24 cellular contexts compared by ENCODE assay signal in genomic region chr12:121953293-121953692, GRCh38. TPM values are rescaled to one million over a fixed set of nuclear protein-coding genes. Genes with fewer than 3 reads are reported as not detected.
DNase-seq lines count a peak whose midpoint lies in the region; ATAC-seq, FAIRE-seq and TF ChIP-seq lines count a peak whose summit lies in the region.
"Had no signal": no experiment of that assay in that cellular context is flagged by ENCODE, and none has a peak within 500 bp of the region (broad histone marks: within the 10 kb centered on the region; RNA-seq: fewer than 3 reads in every experiment).

No MANE protein-coding gene starts in this region.

- in situ Hi-C loops in HepG2 (cut with HindIII; ENCODE audit: extremely low pct_ligation_motif_present, low pct_unique_long_range_greater_than_20kb) = no loop called here

- no peaks in the 10 kb centered on the region for H4K20me1 ChIP-seq in HepG2 (ENCODE audit: insufficient read depth, low read length)
- no peaks in the 10 kb centered on the region for H4K20me1 ChIP-seq in osteoblast (ENCODE audit: insufficient read depth, low read length)
- H4K20me1 ChIP-seq: BLaER1 had no signal

- H3K27ac Mint-ChIP-seq in progenitor cell of endocrine pancreas = peak overlapping the region; percentile 35
- H3K27ac Mint-ChIP-seq: B cell; CD4-positive, CD25-positive, alpha-beta regulatory T cell; CD8-positive, alpha-beta memory T cell; GM23338; H9; HFFc6 had no signal

- no TSS peak for BruUV-seq in HepG2 (replicated peaks; lab: Mats Ljungman, UMichigan)

- no peak for TF ChIP-seq POLR2A in HepG2 (IDR thresholded peaks at IDR 0.05; ENCODE audit: insufficient read depth in 1 of 2, low read depth in 2 of 2, low read length in 2 of 2)
- TF ChIP-seq POLR2A in right lobe of liver (IDR thresholded peaks at IDR 0.05) = no peak

- H2AFZ ChIP-seq in HepG2 (ENCODE audit: low read length) = no peak overlapping the region
- no peak overlapping the region for H2AFZ ChIP-seq in osteoblast (ENCODE audit: low read length)
- H2AFZ ChIP-seq: GM23338 had no signal

- peaks cover 3% of the 10 kb centered on the region for H3K36me3 Mint-ChIP-seq in progenitor cell of endocrine pancreas (ENCODE audit: insufficient read depth)
- H3K36me3 Mint-ChIP-seq: CD4-positive, CD25-positive, alpha-beta regulatory T cell; CD8-positive, alpha-beta memory T cell had no signal

- H3K4me3 ChIP-seq in HepG2 (replicated peaks in 1 of 3; ENCODE audit: insufficient read depth in 1 of 3, low read depth in 2 of 3, low read length in 3 of 3) (no peak overlapping the region), right lobe of liver (no peak overlapping the region), osteoblast (ENCODE audit: insufficient read depth, low read length) (no peak overlapping the region)
- H3K4me3 ChIP-seq: BLaER1, GM12878, GM23338 had no signal

- CTCF ChIA-PET in HepG2 (lab: Yijun Ruan, JAX; ENCODE audit: low intra/inter-chr PET ratio, low total read pairs) = no interaction called here

- DNase-seq in HepG2 (ENCODE audit: low spot score) (no peak), right lobe of liver (no peak), epithelial cell of prostate (ENCODE audit: low read depth, low spot score) (no peak), progenitor cell of endocrine pancreas (ENCODE audit: low spot score, unreplicated experiment) (no peak), inferior parietal cortex (ENCODE audit: extremely low spot score) (no peak), osteoblast (ENCODE audit: insufficient read length, low spot score, missing footprints) (no peak)
- DNase-seq: CD4-positive, CD25-positive, alpha-beta regulatory T cell; CD8-positive, alpha-beta memory T cell; DMS 273 treated with DMSO at 0.1 percent for 48 hours; DMS79; EL; GDM1; H9; HFFc6 had no signal

- no peak for TF ChIP-seq EP300 in HepG2 (IDR thresholded peaks at IDR 0.05; ENCODE audit: low read depth in 2 of 2, low read length in 2 of 2)
- no peak for TF ChIP-seq EP300 in HepG2 (CRISPR knock-in tag; IDR thresholded peaks at IDR 0.05; ENCODE audit: borderline replicate concordance)

- H3K79me2 ChIP-seq in HepG2 (ENCODE audit: insufficient read depth, low read length) (no peaks in the 10 kb centered on the region), osteoblast (ENCODE audit: insufficient read depth, low read length) (no peaks in the 10 kb centered on the region)

- no peak for TF ChIP-seq CTCF in HepG2 (CRISPR knock-in tag; IDR thresholded peaks at IDR 0.05)
- TF ChIP-seq CTCF in right lobe of liver (IDR thresholded peaks at IDR 0.05) = no peak
- no peak for TF ChIP-seq CTCF in progenitor cell of endocrine pancreas (IDR thresholded peaks at IDR 0.05; ENCODE audit: unreplicated experiment)
- TF ChIP-seq CTCF in osteoblast (IDR thresholded peaks at IDR 0.05; ENCODE audit: extremely low read depth, low read depth, low read length) = no peak

- H3K27me3 Mint-ChIP-seq in progenitor cell of endocrine pancreas = peaks cover 22% of the 10 kb centered on the region
- H3K27me3 Mint-ChIP-seq: B cell had no signal

- no peak overlapping the region for H3K27ac ChIP-seq in HepG2 (ENCODE audit: extremely low read length, insufficient read depth, low read length)
- no peak overlapping the region for H3K27ac ChIP-seq in right lobe of liver
- peak overlapping the region; percentile 2 for H3K27ac ChIP-seq in epithelial cell of prostate
- H3K27ac ChIP-seq in osteoblast (ENCODE audit: low read depth, low read length) = no peak overlapping the region
- H3K27ac ChIP-seq: 22Rv1, BLaER1, C4-2B had no signal

- POLR2A ChIA-PET in HepG2 (lab: Yijun Ruan, JAX) = no interaction called here

- H3K36me3 ChIP-seq in HepG2 (replicated peaks in 1 of 2; ENCODE audit: control insufficient read depth in 1 of 2, insufficient read depth in 2 of 2, low read length in 2 of 2) (no peaks in the 10 kb centered on the region), right lobe of liver (no peaks in the 10 kb centered on the region), osteoblast (ENCODE audit: insufficient read depth, low read length) (peaks cover 6% of the 10 kb centered on the region)
- H3K36me3 ChIP-seq: BLaER1 had no signal

- peaks cover 16% of the 10 kb centered on the region for H3K4me1 ChIP-seq in HepG2 (ENCODE audit: insufficient read depth, low read length)
- no peaks in the 10 kb centered on the region for H3K4me1 ChIP-seq in right lobe of liver
- peaks cover 10% of the 10 kb centered on the region for H3K4me1 ChIP-seq in osteoblast (ENCODE audit: insufficient read depth, low read length)

- 58% methylated on average over 4 of the region's 4 CpGs for WGBS in HepG2 (ENCODE audit: low lambda C conversion rate)
- WGBS in right lobe of liver (ENCODE audit: insufficient coverage, low coverage, low lambda C conversion rate, missing lambda C conversion rate) = 71% methylated on average over 4 of the region's 4 CpGs

- no peak overlapping the region for H3K9ac ChIP-seq in HepG2 (ENCODE audit: insufficient read depth, low read depth, low read length)
- H3K9ac ChIP-seq: BLaER1 had no signal

- no peaks in the 10 kb centered on the region for H3K9me3 ChIP-seq in HepG2 (ENCODE audit: low read length)
- no peaks in the 10 kb centered on the region for H3K9me3 ChIP-seq in right lobe of liver
- no peaks in the 10 kb centered on the region for H3K9me3 ChIP-seq in osteoblast (ENCODE audit: low read depth, low read length)
- H3K9me3 ChIP-seq: BLaER1 had no signal

- TF ChIP-seq RAD21 in HepG2 (CRISPR knock-in tag; IDR thresholded peaks at IDR 0.05) = no peak

- H3K9me3 Mint-ChIP-seq in progenitor cell of endocrine pancreas (ENCODE audit: low read depth) = peaks cover 2% of the 10 kb centered on the region
- H3K9me3 Mint-ChIP-seq: CD4-positive, CD25-positive, alpha-beta regulatory T cell; CD8-positive, alpha-beta memory T cell; GM23338; HFFc6 had no signal

- ATAC-seq in HepG2 (no peak), right lobe of liver (no peak)
- ATAC-seq: GM12878, GM23338, HCT116 had no signal

- intact Hi-C loops in HepG2 (cut with micrococcal nuclease; ENCODE audit: unreplicated experiment) (loop anchor here (10.0 kb wide), 1 partner anchor 172 kb away; no protein-coding TSS in a partner anchor), right lobe of liver (cut with DNase I) (no loop called here)

- H3K4me1 Mint-ChIP-seq in progenitor cell of endocrine pancreas (ENCODE audit: low read depth) = peaks cover 11% of the 10 kb centered on the region
- H3K4me1 Mint-ChIP-seq: CD4-positive, CD25-positive, alpha-beta regulatory T cell; CD8-positive, alpha-beta memory T cell had no signal

- H3K4me2 ChIP-seq in HepG2 (ENCODE audit: low read depth, low read length) (no peak overlapping the region), osteoblast (ENCODE audit: insufficient read depth, low read length) (no peak overlapping the region)
- H3K4me2 ChIP-seq: BLaER1, GM23338 had no signal

- H3K27me3 ChIP-seq in HepG2 (ENCODE audit: control insufficient read depth in 1 of 2, insufficient read depth in 2 of 2, low read length in 2 of 2) = no peaks in the 10 kb centered on the region
- no peaks in the 10 kb centered on the region for H3K27me3 ChIP-seq in right lobe of liver
- no peaks in the 10 kb centered on the region for H3K27me3 ChIP-seq in osteoblast (ENCODE audit: insufficient read depth, low read length)
- H3K27me3 ChIP-seq: BLaER1 had no signal

- no peak for FAIRE-seq in HepG2 (lab: Jason Lieb, UNC)
- FAIRE-seq: A204.1, D721Med, GM12878, GM19239 had no signal

- no peak overlapping the region for H3K4me3 Mint-ChIP-seq in progenitor cell of endocrine pancreas (ENCODE audit: low read depth)
- H3K4me3 Mint-ChIP-seq: B cell; CD4-positive, CD25-positive, alpha-beta regulatory T cell; CD8-positive, alpha-beta memory T cell; GM23338; H9; HFFc6 had no signal

TF ChIP-seq in HepG2, 621 proteins besides CTCF, POLR2A, EP300 and RAD21:
- TF ChIP-seq KAT2B (IDR thresholded peaks at IDR 0.05; ENCODE audit: borderline replicate concordance, low read depth, low read length) (peak; percentile 68; the same call in 1 of the 2 replicates), ZMAT5 (CRISPR knock-in tag; IDR thresholded peaks at IDR 0.05; ENCODE audit: borderline replicate concordance, low read depth) (no peak)

RNA-seq across cellular contexts. Expression of gene CFAP251, which starts 34.9 kb away (rescaled TPM):
- total RNA-seq in HepG2 (2016; rRNA removed; fragmentation: Illumina TruSeq; extraction: Trizol) (0.07 and 0.42 TPM in 2 replicates), right lobe of liver (1 to 10 TPM; 1.0 to 6.2 (median 2.4) TPM), progenitor cell of endocrine pancreas (8.9 and 9.3 TPM in 2 replicates), osteoblast (4.3 and 7.4 TPM in 2 replicates)
- total RNA-seq in HepG2 (2016; cell fraction: cytosol; rRNA removed; fragmentation: Illumina TruSeq; extraction: Trizol; ENCODE audit: low read depth) = 0.51 and 0.97 TPM in 2 replicates
- total RNA-seq in HepG2 (2016; cell fraction: insoluble cytoplasmic fraction; rRNA removed; fragmentation: Illumina TruSeq; extraction: Trizol) = 0.42 and 0.54 TPM in 2 replicates
- total RNA-seq in HepG2 (2016; cell fraction: membrane; rRNA removed; fragmentation: Illumina TruSeq; extraction: Trizol) = 0.53 and 0.72 TPM in 2 replicates
- 0.75 and 1.1 TPM in 2 replicates for total RNA-seq in HepG2 (2016; cell fraction: nucleus; rRNA removed; fragmentation: Illumina TruSeq; extraction: Trizol)
- 0.30 and 0.47 TPM in 2 replicates for polyA plus RNA-seq in HepG2 (2011; rRNA removed)
- 0.11 and 0.17 TPM in 2 replicates for polyA plus RNA-seq in HepG2 (2011; cell fraction: cytosol; rRNA removed)
- polyA plus RNA-seq in HepG2 (2011; cell fraction: nucleus; rRNA removed) = 0.72 and 1.5 TPM in 2 replicates
- polyA plus RNA-seq in HepG2 (2012) = 0.35 and 0.41 TPM in 2 replicates
- polyA plus RNA-seq in HepG2 (2016; cell fraction: cytosol; fragmentation: Illumina TruSeq; extraction: Trizol; ENCODE audit: low read depth) = 0.07 and 0.12 TPM in 2 replicates
- 0.17 and 0.42 TPM in 2 replicates for polyA plus RNA-seq in HepG2 (2016; cell fraction: insoluble cytoplasmic fraction; fragmentation: Illumina TruSeq; extraction: Trizol; ENCODE audit: low read depth)
- 0.06 TPM in 1 of 2 replicates, not detected in the other for polyA plus RNA-seq in HepG2 (2016; cell fraction: membrane; fragmentation: Illumina TruSeq; extraction: Trizol; ENCODE audit: low read depth)
- polyA plus RNA-seq in HepG2 (2016; cell fraction: nucleus; fragmentation: Illumina TruSeq; extraction: Trizol; ENCODE audit: insufficient read depth, low read depth) = 1.00 and 1.2 TPM in 2 replicates
- 0.58 and 2.4 TPM in 2 replicates for polyA minus RNA-seq in HepG2 (2011; rRNA and poly(A)+ RNA removed; ENCODE audit: low replicate concordance)
- polyA minus RNA-seq in HepG2 (2011; cell fraction: cytosol; rRNA and poly(A)+ RNA removed) = not detected in 2 replicates
- polyA minus RNA-seq in HepG2 (2011; cell fraction: nucleus; rRNA and poly(A)+ RNA removed) = 2.2 and 3.7 TPM in 2 replicates
- polyA plus RNA-seq: CD8-positive, alpha-beta memory T cell had no signal
